Comparison of ENCODE assay signal across 12 cellular contexts in the genomic region with DNA sequence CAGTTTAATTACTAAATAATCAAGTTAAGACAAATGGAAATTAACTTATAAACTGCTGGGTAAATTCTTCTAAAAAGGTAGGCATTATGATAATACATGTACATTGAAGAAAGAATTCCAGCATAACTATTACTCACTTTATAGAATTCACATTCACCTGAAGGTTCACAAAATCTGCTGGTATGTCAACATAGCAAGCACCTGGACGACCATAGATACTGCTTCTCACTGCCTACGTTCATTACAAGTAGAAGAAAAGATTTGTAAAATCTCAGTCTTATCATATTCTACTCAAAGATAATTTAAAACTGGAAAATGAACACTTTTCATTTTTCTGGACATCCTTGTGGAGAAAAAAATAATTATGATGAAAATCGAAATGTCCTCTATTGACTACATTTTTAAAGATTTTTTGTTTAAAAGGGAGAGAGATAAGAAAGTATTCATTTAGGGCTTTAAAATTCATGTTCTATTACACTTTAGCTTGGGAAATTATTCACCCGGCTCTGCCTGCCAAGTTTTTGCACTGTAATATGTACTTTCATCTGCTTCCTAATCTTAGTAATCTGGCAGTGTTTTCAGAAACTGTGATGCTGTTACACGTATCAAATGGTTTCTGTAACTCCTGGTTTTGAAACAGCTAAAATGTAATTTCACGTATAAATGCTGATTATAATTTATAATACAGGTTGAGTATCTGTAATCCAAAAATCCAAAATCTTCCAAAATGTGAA.
"Had no signal": no experiment of that assay in that cellular context is flagged by ENCODE, and none has a peak within 500 bp of the region (broad histone marks: within the 10 kb centered on the region; RNA-seq: fewer than 3 reads in every experiment).

No MANE protein-coding gene starts in this region.

- H3K79me2 ChIP-seq: parathyroid adenoma had no signal

- FAIRE-seq: keratinocyte had no signal

- H2AFZ ChIP-seq: parathyroid adenoma had no signal

- H3K27ac ChIP-seq: foreskin keratinocyte, left ventricle myocardium inferior, parathyroid adenoma, VCaP had no signal

- H3K27me3 ChIP-seq: foreskin keratinocyte had no signal

- H3K9ac ChIP-seq: parathyroid adenoma had no signal

- H3K4me1 ChIP-seq: foreskin keratinocyte, left ventricle myocardium inferior, parathyroid adenoma had no signal

- H3K9me3 ChIP-seq: left ventricle myocardium inferior had no signal

- ATAC-seq: activated T-cell treated with anti-CD3 and anti-CD28 coated beads, Interleukin-2, amount 50 U/mL, for 72 hours; foreskin keratinocyte had no signal

- DNase-seq: activated CD4-positive, alpha-beta memory T cell treated with anti-CD3 and anti-CD28 coated beads, Interleukin-2, amount 10 ng/mL, durations not matched to agents 7 days and 5 days; activated gamma-delta T cell treated with Interleukin-2 at 50 U/mL for 16 hours; activated naive CD8-positive, alpha-beta T cell treated with anti-CD3 and anti-CD28 coated beads, Interleukin-2, amount 10 ng/mL, durations not matched to agents 7 days and 5 days; activated T-cell treated with anti-CD3 and anti-CD28 coated beads, Interleukin-2, amount 50 U/mL, for 72 hours; foreskin keratinocyte; left ventricle myocardium inferior; substantia nigra; T1000 had no signal

- H3K4me2 ChIP-seq: smooth muscle cell had no signal

- H3K4me3 ChIP-seq: left ventricle myocardium inferior, smooth muscle cell had no signal
